21 cellular contexts compared by ENCODE assay signal in the genomic region with DNA sequence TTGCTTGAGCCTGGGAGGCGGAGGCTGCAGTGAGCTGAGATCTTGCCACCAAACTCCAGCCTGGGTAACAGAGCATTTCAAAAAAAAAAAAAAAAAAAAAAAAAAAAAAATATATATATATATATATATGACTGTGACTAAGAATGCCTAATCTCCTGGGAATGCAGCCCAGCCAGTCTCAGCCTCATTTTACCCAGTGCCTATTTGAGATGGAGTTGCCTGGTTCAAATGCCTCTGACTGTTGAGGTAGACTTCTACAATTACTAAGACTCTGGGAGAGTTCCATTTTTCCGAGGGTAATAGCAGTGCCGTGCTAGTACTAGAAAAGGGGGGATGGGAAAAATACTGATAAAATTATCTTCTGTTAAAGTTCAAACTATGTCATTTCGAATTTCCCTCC.
"Had no signal": no experiment of that assay in that cellular context is flagged by ENCODE, and none has a peak within 500 bp of the region (broad histone marks: within the 10 kb centered on the region; RNA-seq: fewer than 3 reads in every experiment).

No MANE protein-coding gene starts in this region.

- H3K27ac Mint-ChIP-seq: dendritic cell treated with granulocyte-macrophage colony-stimulating factor and Interleukin-4, amounts not matched to agents 40 ng/mL and 50 ng/mL, for 4 days; effector memory CD8-positive, alpha-beta T cell; naive thymus-derived CD8-positive, alpha-beta T cell; stimulated activated naive B cell treated with anti-CD40 and anti-IgM and Interleukin-4, amounts not matched to agents 10 μg/mL and 1 μg/mL and 100 μg/mL, for 72 hours; stimulated activated naive CD8-positive, alpha-beta T cell treated with anti-CD3 and anti-CD28 coated beads, Interleukin-15, amount 100 ng/mL, for 72 hours had no signal

- H3K27me3 ChIP-seq: heart left ventricle, ovary, right atrium auricular region, sigmoid colon, testis, tibial nerve had no signal

- H3K4me3 ChIP-seq: heart left ventricle, mucosa of descending colon, ovary, right atrium auricular region, sigmoid colon, skin epidermis, testis, tibial nerve had no signal

- H3K9me3 ChIP-seq: heart left ventricle, mucosa of descending colon, ovary, right atrium auricular region, sigmoid colon, testis, tibial nerve had no signal

- H3K27ac ChIP-seq: heart left ventricle, ovary, right atrium auricular region, sigmoid colon, skin epidermis, testis, tibial nerve had no signal

- H3K27me3 Mint-ChIP-seq: dendritic cell treated with granulocyte-macrophage colony-stimulating factor and Interleukin-4, amounts not matched to agents 40 ng/mL and 50 ng/mL, for 4 days; effector memory CD8-positive, alpha-beta T cell; stimulated activated naive B cell treated with anti-CD40 and anti-IgM and Interleukin-4, amounts not matched to agents 10 μg/mL and 1 μg/mL and 100 μg/mL, for 72 hours; stimulated activated naive CD8-positive, alpha-beta T cell treated with anti-CD3 and anti-CD28 coated beads, Interleukin-15, amount 100 ng/mL, for 72 hours had no signal

- H3K4me3 Mint-ChIP-seq: dendritic cell treated with granulocyte-macrophage colony-stimulating factor and Interleukin-4, amounts not matched to agents 40 ng/mL and 50 ng/mL, for 4 days; effector memory CD8-positive, alpha-beta T cell; naive thymus-derived CD8-positive, alpha-beta T cell; neural crest cell; stimulated activated naive B cell treated with anti-CD40 and anti-IgM and Interleukin-4, amounts not matched to agents 10 μg/mL and 1 μg/mL and 100 μg/mL, for 72 hours; stimulated activated naive CD8-positive, alpha-beta T cell treated with anti-CD3 and anti-CD28 coated beads, Interleukin-15, amount 100 ng/mL, for 72 hours had no signal

- H3K36me3 ChIP-seq: heart left ventricle, ovary, right atrium auricular region, sigmoid colon, tibial nerve had no signal

- H3K36me3 Mint-ChIP-seq: stimulated activated naive B cell treated with anti-CD40 and anti-IgM and Interleukin-4, amounts not matched to agents 10 μg/mL and 1 μg/mL and 100 μg/mL, for 72 hours had no signal

- FAIRE-seq: colon, frontal cortex had no signal

- H3K4me1 Mint-ChIP-seq: naive thymus-derived CD8-positive, alpha-beta T cell; stimulated activated naive B cell treated with anti-CD40 and anti-IgM and Interleukin-4, amounts not matched to agents 10 μg/mL and 1 μg/mL and 100 μg/mL, for 72 hours; stimulated activated naive CD8-positive, alpha-beta T cell treated with anti-CD3 and anti-CD28 coated beads, Interleukin-15, amount 100 ng/mL, for 72 hours had no signal

- DNase-seq: effector memory CD8-positive, alpha-beta T cell; heart left ventricle; hippocampal formation; kidney glomerular epithelial cell; mucosa of descending colon; naive thymus-derived CD8-positive, alpha-beta T cell; nucleus accumbens; ovary; sigmoid colon; stimulated activated CD4-positive, alpha-beta T cell treated with anti-CD3 and anti-CD28 coated beads, Interleukin-2, amount 100 ng/mL, for 24 hours; stimulated activated CD4-positive, alpha-beta T cell treated with anti-CD3 and anti-CD28 coated beads, Interleukin-4, amount 100 ng/mL, for 4 hours; stimulated activated naive B cell treated with anti-CD40 and anti-IgM and Interleukin-4, amounts not matched to agents 10 μg/mL and 1 μg/mL and 100 μg/mL, for 72 hours; stimulated activated naive CD8-positive, alpha-beta T cell treated with anti-CD3 and anti-CD28 coated beads, Interleukin-15, amount 100 ng/mL, for 72 hours; testis had no signal

- H3K9me3 Mint-ChIP-seq: effector memory CD8-positive, alpha-beta T cell; neural crest cell; stimulated activated naive CD8-positive, alpha-beta T cell treated with anti-CD3 and anti-CD28 coated beads, Interleukin-15, amount 100 ng/mL, for 72 hours had no signal

- H3K4me1 ChIP-seq: right atrium auricular region had no signal
